ENCODE assay signal across 31 cellular contexts in the genomic region with DNA sequence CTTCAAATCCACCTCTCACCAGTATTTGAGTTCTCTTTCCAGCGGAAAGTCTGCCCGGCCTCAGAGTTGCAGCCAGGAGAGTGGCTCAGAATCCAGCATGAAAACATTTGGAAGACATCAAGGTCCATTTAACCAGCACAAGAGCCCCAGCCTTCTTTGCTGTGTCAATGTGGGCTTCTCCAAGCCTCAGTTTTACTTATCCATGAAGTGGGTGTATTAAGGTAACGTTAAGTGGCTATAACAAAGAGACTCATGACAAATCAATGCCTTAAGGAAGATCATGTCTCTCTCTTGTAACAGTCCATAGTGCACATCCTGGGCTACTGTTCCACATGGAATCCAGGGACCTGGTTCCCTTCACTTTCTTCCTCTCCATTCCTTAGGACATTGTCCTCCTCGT. TPM values are rescaled to one million over a fixed set of nuclear protein-coding genes. Genes with fewer than 3 reads are reported as not detected.
DNase-seq lines count a peak whose midpoint lies in the region; ATAC-seq, FAIRE-seq and TF ChIP-seq lines count a peak whose summit lies in the region.
"Had no signal": no experiment of that assay in that cellular context is flagged by ENCODE, and none has a peak within 500 bp of the region (broad histone marks: within the 10 kb centered on the region; RNA-seq: fewer than 3 reads in every experiment).

No MANE protein-coding gene starts in this region.

- H2BK15ac ChIP-seq in H1 (ENCODE audit: low read length), result no peak overlapping the region

- no peak overlapping the region for H3K9ac ChIP-seq in HepG2 (ENCODE audit: insufficient read depth, low read depth, low read length)
- H3K9ac ChIP-seq in H1 (replicated peaks in 1 of 4; ENCODE audit: extremely low read depth in 1 of 4, low read depth in 3 of 4, low read length in 3 of 4), result no peak overlapping the region
- H3K9ac ChIP-seq: BLaER1 had no signal

- H2AFZ ChIP-seq in HepG2 (ENCODE audit: low read length) (no peak overlapping the region), H1 (ENCODE audit: low read length) (no peak overlapping the region)

- DNase-seq in HepG2 (ENCODE audit: low spot score), result no peak
- DNase-seq in right lobe of liver, result no peak
- DNase-seq in G401 (ENCODE audit: low spot score), result peak; percentile 6
- DNase-seq in HTR-8/SVneo (ENCODE audit: insufficient read length, low spot score), result no peak
- no peak for DNase-seq in H1 (ENCODE audit: low read depth in 1 of 2, low spot score in 2 of 2)
- no peak for DNase-seq in SW480 (ENCODE audit: low spot score)
- no peak for DNase-seq in head of caudate nucleus
- DNase-seq: 8988T; ACHN; BE2C; C1 segment of cervical spinal cord; CD4-positive, alpha-beta memory T cell; CD4-positive, CD25-positive, alpha-beta regulatory T cell; COR-L47; DMS 273 treated with DMSO at 0.1 percent for 48 hours; DMS153; DMS53; DMS79; DND-41; EL; GF-D8 had no signal

- no peak overlapping the region for H4K5ac ChIP-seq in H1 (ENCODE audit: insufficient read length, low read depth, low read length)

- no peak for TF ChIP-seq RAD21 in HepG2 (CRISPR knock-in tag; IDR thresholded peaks at IDR 0.05)
- no peak for TF ChIP-seq RAD21 in H1 (IDR thresholded peaks at IDR 0.05 in 1 of 2, conservative IDR thresholded peaks at IDR 0.05 in 1 of 2; ENCODE audit: low read depth in 2 of 2, low read length in 2 of 2)

- H2BK5ac ChIP-seq in H1 (ENCODE audit: low read depth, low read length), result no peak overlapping the region

- H3K27ac ChIP-seq in HepG2 (ENCODE audit: extremely low read length, insufficient read depth, low read length) (no peak overlapping the region), right lobe of liver (no peak overlapping the region), H1 (ENCODE audit: low read depth, low read length) (no peak overlapping the region)
- H3K27ac ChIP-seq: BLaER1 had no signal

- no peak overlapping the region for H2BK20ac ChIP-seq in H1 (ENCODE audit: low read length)

- no peak overlapping the region for H4K8ac ChIP-seq in H1 (ENCODE audit: extremely low read depth, insufficient read depth, low read length)

- in situ Hi-C loops in HepG2 (cut with HindIII; ENCODE audit: extremely low pct_ligation_motif_present, low pct_unique_long_range_greater_than_20kb) (no loop called here), G401 (cut with HindIII; ENCODE audit: low sequenced_read_pairs) (no loop called here)

- no peak overlapping the region for H2AK5ac ChIP-seq in H1 (ENCODE audit: low read depth, low read length)

- TF ChIP-seq EP300 in HepG2 (IDR thresholded peaks at IDR 0.05; ENCODE audit: low read depth in 2 of 2, low read length in 2 of 2), result no peak
- TF ChIP-seq EP300 in HepG2 (CRISPR knock-in tag; IDR thresholded peaks at IDR 0.05; ENCODE audit: borderline replicate concordance), result no peak
- no peak for TF ChIP-seq EP300 in H1 (IDR thresholded peaks at IDR 0.05; ENCODE audit: borderline replicate concordance in 1 of 2, low read depth in 2 of 2, low read length in 2 of 2)

- no peak overlapping the region for H2BK12ac ChIP-seq in H1 (ENCODE audit: low read depth, low read length)

- H3K36me3 ChIP-seq in HepG2 (replicated peaks in 1 of 2; ENCODE audit: control insufficient read depth in 1 of 2, insufficient read depth in 2 of 2, low read length in 2 of 2), result no peaks in the 10 kb centered on the region
- H3K36me3 ChIP-seq in right lobe of liver, result no peaks in the 10 kb centered on the region
- H3K36me3 ChIP-seq in H1 (ENCODE audit: control insufficient read depth in 2 of 4, insufficient read depth in 4 of 4, low read length in 3 of 4), result no peaks in the 10 kb centered on the region
- H3K36me3 ChIP-seq: BE2C, BLaER1 had no signal

- no peak overlapping the region for H3K56ac ChIP-seq in H1 (replicated peaks; ENCODE audit: insufficient read length, low read depth, low read length)

- no peaks in the 10 kb centered on the region for H3K23me2 ChIP-seq in H1 (ENCODE audit: low read depth, low read length)

- ATAC-seq in HepG2 (no peak), right lobe of liver (no peak)

- no peak overlapping the region for H3K4me2 ChIP-seq in HepG2 (ENCODE audit: low read depth, low read length)
- no peak overlapping the region for H3K4me2 ChIP-seq in H1 (ENCODE audit: insufficient read depth in 1 of 2, low read depth in 2 of 2, low read length in 2 of 2)
- H3K4me2 ChIP-seq: BLaER1 had no signal

- no peak overlapping the region for H3K14ac ChIP-seq in H1 (ENCODE audit: insufficient read length)

- H4K91ac ChIP-seq in H1 (replicated peaks; ENCODE audit: insufficient read length, low read length), result no peak overlapping the region

- H3K79me2 ChIP-seq in HepG2 (ENCODE audit: insufficient read depth, low read length) (no peaks in the 10 kb centered on the region), H1 (ENCODE audit: control insufficient read depth in 1 of 2, insufficient read depth in 2 of 2, low read length in 2 of 2) (no peaks in the 10 kb centered on the region)

- no peak overlapping the region for H3K18ac ChIP-seq in H1 (ENCODE audit: extremely low read depth, low read length)

- no peak overlapping the region for H3K4me3 ChIP-seq in HepG2 (replicated peaks in 1 of 3; ENCODE audit: insufficient read depth in 1 of 3, low read depth in 2 of 3, low read length in 3 of 3)
- no peak overlapping the region for H3K4me3 ChIP-seq in right lobe of liver
- H3K4me3 ChIP-seq in H1 (ENCODE audit: extremely low read depth in 1 of 4, insufficient read depth in 2 of 4, low read depth in 3 of 4, low read length in 4 of 4), result no peak overlapping the region
- H3K4me3 ChIP-seq: BLaER1 had no signal

- H2BK120ac ChIP-seq in H1 (replicated peaks; ENCODE audit: low read depth, low read length), result no peak overlapping the region

- H3K27me3 ChIP-seq in HepG2 (ENCODE audit: control insufficient read depth in 1 of 2, insufficient read depth in 2 of 2, low read length in 2 of 2), result peaks cover 16 to 90% of the 10 kb centered on the region in 2 experiments; a peak in 4 of 5 replicates
- H3K27me3 ChIP-seq in right lobe of liver, result no peaks in the 10 kb centered on the region
- no peaks in the 10 kb centered on the region for H3K27me3 ChIP-seq in H1 (replicated peaks in 1 of 4; ENCODE audit: control insufficient read depth in 3 of 4, extremely low read depth in 1 of 4, insufficient read depth in 3 of 4, low read length in 3 of 4)
- H3K27me3 ChIP-seq: BE2C, BLaER1 had no signal

- no peaks in the 10 kb centered on the region for H3K79me1 ChIP-seq in H1 (ENCODE audit: low read depth, low read length)

- no peak overlapping the region for H3K4ac ChIP-seq in H1 (replicated peaks; ENCODE audit: insufficient read length, low read depth, low read length)

- no TSS peak for BruUV-seq in HepG2 (replicated peaks; lab: Mats Ljungman, UMichigan)

- intact Hi-C loops in HepG2 (cut with micrococcal nuclease; ENCODE audit: unreplicated experiment), result no loop called here
- intact Hi-C loops in right lobe of liver (cut with DNase I), result no loop called here
- intact Hi-C loops in head of caudate nucleus (cut with DNase I), result no loop called here

- no peaks in the 10 kb centered on the region for H3K4me1 ChIP-seq in HepG2 (ENCODE audit: insufficient read depth, low read length)
- no peaks in the 10 kb centered on the region for H3K4me1 ChIP-seq in right lobe of liver
- no peaks in the 10 kb centered on the region for H3K4me1 ChIP-seq in H1 (replicated peaks in 1 of 4; ENCODE audit: control insufficient read depth in 3 of 4, insufficient read depth in 4 of 4, low read length in 3 of 4)
- H3K4me1 ChIP-seq: BE2C, BLaER1 had no signal

- POLR2A ChIA-PET in HepG2 (lab: Yijun Ruan, JAX) (no interaction called here), H1 (lab: Charles Lee; ENCODE audit: partially characterized antibody) (interaction anchor here (1.1 kb wide), 1 partner anchor 205 kb away, joined by 3 read pairs; no protein-coding TSS in a partner anchor)

- no peak overlapping the region for H3K23ac ChIP-seq in H1 (ENCODE audit: insufficient read length)

- no peak for TF ChIP-seq POLR2A in HepG2 (IDR thresholded peaks at IDR 0.05; ENCODE audit: insufficient read depth in 1 of 2, low read depth in 2 of 2, low read length in 2 of 2)
- no peak for TF ChIP-seq POLR2A in right lobe of liver (IDR thresholded peaks at IDR 0.05)
- TF ChIP-seq POLR2A in H1 (IDR thresholded peaks at IDR 0.05; ENCODE audit: control extremely low read depth in 1 of 2, low read depth in 2 of 2, low read length in 2 of 2), result no peak

- no peak for TF ChIP-seq CTCF in HepG2 (CRISPR knock-in tag; IDR thresholded peaks at IDR 0.05)
- no peak for TF ChIP-seq CTCF in right lobe of liver (IDR thresholded peaks at IDR 0.05)
- no peak for TF ChIP-seq CTCF in H1 (IDR thresholded peaks at IDR 0.05; ENCODE audit: control extremely low read depth in 1 of 3, insufficient read depth in 1 of 3, low read depth in 1 of 3, low read length in 3 of 3)

- 46% methylated on average over 4 of the region's 4 CpGs for WGBS in HepG2 (ENCODE audit: low lambda C conversion rate)
- WGBS in right lobe of liver (ENCODE audit: insufficient coverage, low coverage, low lambda C conversion rate, missing lambda C conversion rate), result 80% methylated on average over 2 of the region's 4 CpGs
- 88% methylated on average over 4 of the region's 4 CpGs; no CpG with 5 or more reads in 1 of the 2 experiments for WGBS in H1 (ENCODE audit: extremely low coverage in 1 of 2, insufficient coverage in 1 of 2, insufficient read length in 1 of 2, insufficient replicate concordance in 2 of 2, low coverage in 1 of 2, low lambda C conversion rate in 2 of 2, missing lambda C conversion rate in 1 of 2), 2 experiments

- H4K20me1 ChIP-seq in HepG2 (ENCODE audit: insufficient read depth, low read length) (no peaks in the 10 kb centered on the region), H1 (replicated peaks in 1 of 2; ENCODE audit: control insufficient read depth in 1 of 2, insufficient read depth in 2 of 2, low read length in 2 of 2) (no peaks in the 10 kb centered on the region)
- H4K20me1 ChIP-seq: BLaER1 had no signal

- CTCF ChIA-PET in HepG2 (lab: Yijun Ruan, JAX; ENCODE audit: low intra/inter-chr PET ratio, low total read pairs), result no interaction called here
- CTCF ChIA-PET in H1 (lab: Charles Lee; ENCODE audit: partially characterized antibody), result interaction anchor here (1.5 to 5.6 kb wide), 5 partner anchors 8 to 122 kb away, joined by 3 to 21 read pairs (median 5); no protein-coding TSS in a partner anchor

- FAIRE-seq in HepG2 (lab: Jason Lieb, UNC) (no peak), HTR-8/SVneo (lab: Jason Lieb, UNC) (peak; percentile 26), H1 (lab: Jason Lieb, UNC) (no peak)
- FAIRE-seq: A204.1, G401.6, GM12891, GM19239 had no signal

- no peaks in the 10 kb centered on the region for H3K9me3 ChIP-seq in HepG2 (ENCODE audit: low read length)
- H3K9me3 ChIP-seq in right lobe of liver, result no peaks in the 10 kb centered on the region
- no peaks in the 10 kb centered on the region for H3K9me3 ChIP-seq in H1 (ENCODE audit: insufficient read depth in 2 of 2, low read depth in 1 of 2, low read length in 1 of 2)
- H3K9me3 ChIP-seq: BE2C, BLaER1 had no signal

RNA-seq across cellular contexts. Expression of a gene that starts 1.0 kb away (rescaled TPM):
- not detected in 2 replicates for total RNA-seq in HepG2 (2016; rRNA removed; fragmentation: Illumina TruSeq; extraction: Trizol)
- not detected in 2 replicates for total RNA-seq in HepG2 (2016; cell fraction: cytosol; rRNA removed; fragmentation: Illumina TruSeq; extraction: Trizol; ENCODE audit: low read depth)
- total RNA-seq in HepG2 (2016; cell fraction: insoluble cytoplasmic fraction; rRNA removed; fragmentation: Illumina TruSeq; extraction: Trizol), result not detected in 2 replicates
- not detected in 2 replicates for total RNA-seq in HepG2 (2016; cell fraction: membrane; rRNA removed; fragmentation: Illumina TruSeq; extraction: Trizol)
- total RNA-seq in HepG2 (2016; cell fraction: nucleus; rRNA removed; fragmentation: Illumina TruSeq; extraction: Trizol), result not detected in 2 replicates
- not detected in 2 replicates for polyA plus RNA-seq in HepG2 (2011; rRNA removed)
- polyA plus RNA-seq in HepG2 (2011; cell fraction: cytosol; rRNA removed), result not detected in 2 replicates
- not detected in 2 replicates for polyA plus RNA-seq in HepG2 (2011; cell fraction: nucleus; rRNA removed)
- polyA plus RNA-seq in HepG2 (2012), result not detected in 2 replicates
- not detected in 2 replicates for polyA plus RNA-seq in HepG2 (2016; cell fraction: cytosol; fragmentation: Illumina TruSeq; extraction: Trizol; ENCODE audit: low read depth)
- polyA plus RNA-seq in HepG2 (2016; cell fraction: insoluble cytoplasmic fraction; fragmentation: Illumina TruSeq; extraction: Trizol; ENCODE audit: low read depth), result not detected in 2 replicates
- polyA plus RNA-seq in HepG2 (2016; cell fraction: membrane; fragmentation: Illumina TruSeq; extraction: Trizol; ENCODE audit: low read depth), result not detected in 2 replicates
- polyA plus RNA-seq in HepG2 (2016; cell fraction: nucleus; fragmentation: Illumina TruSeq; extraction: Trizol; ENCODE audit: insufficient read depth, low read depth), result not detected in 2 replicates
- polyA minus RNA-seq in HepG2 (2011; rRNA and poly(A)+ RNA removed; ENCODE audit: low replicate concordance), result not detected in 2 replicates
- polyA minus RNA-seq in HepG2 (2011; cell fraction: cytosol; rRNA and poly(A)+ RNA removed), result not detected in 2 replicates
- not detected in 2 replicates for polyA minus RNA-seq in HepG2 (2011; cell fraction: nucleus; rRNA and poly(A)+ RNA removed)
- not detected for total RNA-seq in right lobe of liver
- total RNA-seq in G401 (2014; rRNA removed; shearing (Covaris generic)), result not detected in 2 replicates
- not detected in 2 replicates for total RNA-seq in H1 (2021; fragmentation: NEBNext Ultra II Directional; extraction: Animal tissue kit (Norgen Biotek cat#: 25700))
- polyA plus RNA-seq in H1 (2011; rRNA removed), result not detected in 2 replicates
- not detected for polyA plus RNA-seq in H1 (2011; cell fraction: cytosol; rRNA removed)
- not detected for polyA plus RNA-seq in H1 (2011; cell fraction: nucleus; rRNA removed)
- polyA plus RNA-seq in H1 (2012, experiment 1 of 2), result not detected in 4 replicates
- not detected for polyA plus RNA-seq in H1 (2012, experiment 2 of 2)
- not detected for polyA plus RNA-seq in H1 (2013, experiment 1 of 2)
- polyA plus RNA-seq in H1 (2013, experiment 2 of 2), result not detected
- polyA minus RNA-seq in H1 (2011; rRNA and poly(A)+ RNA removed), result not detected in 2 replicates
- not detected for polyA minus RNA-seq in H1 (2011; cell fraction: cytosol; rRNA and poly(A)+ RNA removed)
- polyA minus RNA-seq in H1 (2011; cell fraction: nucleus; rRNA and poly(A)+ RNA removed), result not detected
- total RNA-seq: A673; CD4-positive, alpha-beta memory T cell; CD4-positive, CD25-positive, alpha-beta regulatory T cell; CD8-positive, alpha-beta memory T cell; Daoy had no signal
- polyA plus RNA-seq: AG04450; CD14-positive monocyte; CD4-positive, alpha-beta memory T cell; CD4-positive, CD25-positive, alpha-beta regulatory T cell; CD8-positive, alpha-beta memory T cell had no signal

RNA-seq across cellular contexts. Expression of a gene that starts 50.6 kb away (rescaled TPM):
- 2.1 and 3.6 TPM in 2 replicates for total RNA-seq in HepG2 (2016; rRNA removed; fragmentation: Illumina TruSeq; extraction: Trizol)
- 2.0 and 2.2 TPM in 2 replicates for total RNA-seq in HepG2 (2016; cell fraction: cytosol; rRNA removed; fragmentation: Illumina TruSeq; extraction: Trizol; ENCODE audit: low read depth)
- 1.7 and 2.4 TPM in 2 replicates for total RNA-seq in HepG2 (2016; cell fraction: insoluble cytoplasmic fraction; rRNA removed; fragmentation: Illumina TruSeq; extraction: Trizol)
- total RNA-seq in HepG2 (2016; cell fraction: membrane; rRNA removed; fragmentation: Illumina TruSeq; extraction: Trizol), result 2.1 and 2.3 TPM in 2 replicates
- 1.8 and 2.7 TPM in 2 replicates for total RNA-seq in HepG2 (2016; cell fraction: nucleus; rRNA removed; fragmentation: Illumina TruSeq; extraction: Trizol)
- 2.8 and 3.3 TPM in 2 replicates for polyA plus RNA-seq in HepG2 (2011; rRNA removed)
- 1.4 and 1.9 TPM in 2 replicates for polyA plus RNA-seq in HepG2 (2011; cell fraction: cytosol; rRNA removed)
- 3.1 and 3.6 TPM in 2 replicates for polyA plus RNA-seq in HepG2 (2011; cell fraction: nucleus; rRNA removed)
- polyA plus RNA-seq in HepG2 (2012), result 3.8 and 7.8 TPM in 2 replicates
- 6.6 and 6.7 TPM in 2 replicates for polyA plus RNA-seq in HepG2 (2016; cell fraction: cytosol; fragmentation: Illumina TruSeq; extraction: Trizol; ENCODE audit: low read depth)
- 4.1 and 6.8 TPM in 2 replicates for polyA plus RNA-seq in HepG2 (2016; cell fraction: insoluble cytoplasmic fraction; fragmentation: Illumina TruSeq; extraction: Trizol; ENCODE audit: low read depth)
- 4.0 and 5.5 TPM in 2 replicates for polyA plus RNA-seq in HepG2 (2016; cell fraction: membrane; fragmentation: Illumina TruSeq; extraction: Trizol; ENCODE audit: low read depth)
- polyA plus RNA-seq in HepG2 (2016; cell fraction: nucleus; fragmentation: Illumina TruSeq; extraction: Trizol; ENCODE audit: insufficient read depth, low read depth), result 3.8 and 5.1 TPM in 2 replicates
- polyA minus RNA-seq in HepG2 (2011; rRNA and poly(A)+ RNA removed; ENCODE audit: low replicate concordance), result 2.0 and 2.7 TPM in 2 replicates
- polyA minus RNA-seq in HepG2 (2011; cell fraction: cytosol; rRNA and poly(A)+ RNA removed), result 0.97 and 2.1 TPM in 2 replicates
- polyA minus RNA-seq in HepG2 (2011; cell fraction: nucleus; rRNA and poly(A)+ RNA removed), result 1.4 and 1.7 TPM in 2 replicates
- 1 to 10 TPM in 2 of 6 experiments, under 1 TPM in 4; 0.39 to 4.9 (median 0.59) TPM for total RNA-seq in right lobe of liver
- 0.44 TPM in 1 of 2 replicates, not detected in the other for total RNA-seq in G401 (2014; rRNA removed; shearing (Covaris generic))
- total RNA-seq in H1 (2021; fragmentation: NEBNext Ultra II Directional; extraction: Animal tissue kit (Norgen Biotek cat#: 25700)), result 1.7 and 2.4 TPM in 2 replicates
- polyA plus RNA-seq in H1 (2011; rRNA removed), result 0.54 and 1.0 TPM in 2 replicates
- polyA plus RNA-seq in H1 (2011; cell fraction: cytosol; rRNA removed), result 0.57 TPM
- polyA plus RNA-seq in H1 (2011; cell fraction: nucleus; rRNA removed), result 1.1 TPM
- 0.88 to 1.4 TPM (median 1.3 TPM) in 4 replicates for polyA plus RNA-seq in H1 (2012, experiment 1 of 2)
- 0.83 TPM for polyA plus RNA-seq in H1 (2012, experiment 2 of 2)
- 0.93 TPM for polyA plus RNA-seq in H1 (2013, experiment 1 of 2)
- polyA plus RNA-seq in H1 (2013, experiment 2 of 2), result 0.99 TPM
- polyA minus RNA-seq in H1 (2011; rRNA and poly(A)+ RNA removed), result 0.29 and 0.38 TPM in 2 replicates
- 0.22 TPM for polyA minus RNA-seq in H1 (2011; cell fraction: cytosol; rRNA and poly(A)+ RNA removed)
- 0.60 TPM for polyA minus RNA-seq in H1 (2011; cell fraction: nucleus; rRNA and poly(A)+ RNA removed)
- polyA plus RNA-seq: CD14-positive monocyte had no signal

RNA-seq across cellular contexts. Expression of a gene that starts 59.6 kb away (rescaled TPM):
- not detected in 2 replicates for total RNA-seq in HepG2 (2016; rRNA removed; fragmentation: Illumina TruSeq; extraction: Trizol)
- total RNA-seq in HepG2 (2016; cell fraction: cytosol; rRNA removed; fragmentation: Illumina TruSeq; extraction: Trizol; ENCODE audit: low read depth), result not detected in 2 replicates
- not detected in 2 replicates for total RNA-seq in HepG2 (2016; cell fraction: insoluble cytoplasmic fraction; rRNA removed; fragmentation: Illumina TruSeq; extraction: Trizol)
- not detected in 2 replicates for total RNA-seq in HepG2 (2016; cell fraction: membrane; rRNA removed; fragmentation: Illumina TruSeq; extraction: Trizol)
- total RNA-seq in HepG2 (2016; cell fraction: nucleus; rRNA removed; fragmentation: Illumina TruSeq; extraction: Trizol), result not detected in 2 replicates
- polyA plus RNA-seq in HepG2 (2011; rRNA removed), result not detected in 2 replicates
- polyA plus RNA-seq in HepG2 (2011; cell fraction: cytosol; rRNA removed), result not detected in 2 replicates
- polyA plus RNA-seq in HepG2 (2011; cell fraction: nucleus; rRNA removed), result not detected in 2 replicates
- polyA plus RNA-seq in HepG2 (2012), result not detected in 2 replicates
- not detected in 2 replicates for polyA plus RNA-seq in HepG2 (2016; cell fraction: cytosol; fragmentation: Illumina TruSeq; extraction: Trizol; ENCODE audit: low read depth)
- not detected in 2 replicates for polyA plus RNA-seq in HepG2 (2016; cell fraction: insoluble cytoplasmic fraction; fragmentation: Illumina TruSeq; extraction: Trizol; ENCODE audit: low read depth)
- not detected in 2 replicates for polyA plus RNA-seq in HepG2 (2016; cell fraction: membrane; fragmentation: Illumina TruSeq; extraction: Trizol; ENCODE audit: low read depth)
- not detected in 2 replicates for polyA plus RNA-seq in HepG2 (2016; cell fraction: nucleus; fragmentation: Illumina TruSeq; extraction: Trizol; ENCODE audit: insufficient read depth, low read depth)
- polyA minus RNA-seq in HepG2 (2011; rRNA and poly(A)+ RNA removed; ENCODE audit: low replicate concordance), result 0.64 TPM in 1 of 2 replicates, not detected in the other
- not detected in 2 replicates for polyA minus RNA-seq in HepG2 (2011; cell fraction: cytosol; rRNA and poly(A)+ RNA removed)
- not detected in 2 replicates for polyA minus RNA-seq in HepG2 (2011; cell fraction: nucleus; rRNA and poly(A)+ RNA removed)
- not detected for total RNA-seq in right lobe of liver
- total RNA-seq in G401 (2014; rRNA removed; shearing (Covaris generic)), result not detected in 2 replicates
- total RNA-seq in H1 (2021; fragmentation: NEBNext Ultra II Directional; extraction: Animal tissue kit (Norgen Biotek cat#: 25700)), result 0.55 and 0.56 TPM in 2 replicates
- polyA plus RNA-seq in H1 (2011; rRNA removed), result 1.2 and 1.7 TPM in 2 replicates
- 1.3 TPM for polyA plus RNA-seq in H1 (2011; cell fraction: cytosol; rRNA removed)
- 2.9 TPM for polyA plus RNA-seq in H1 (2011; cell fraction: nucleus; rRNA removed)
- polyA plus RNA-seq in H1 (2012, experiment 1 of 2), result 0.37 to 1.0 TPM (median 0.62 TPM) in 4 replicates
- polyA plus RNA-seq in H1 (2012, experiment 2 of 2), result 0.56 TPM
- 0.53 TPM for polyA plus RNA-seq in H1 (2013, experiment 1 of 2)
- 0.42 TPM for polyA plus RNA-seq in H1 (2013, experiment 2 of 2)
- polyA minus RNA-seq in H1 (2011; rRNA and poly(A)+ RNA removed), result 0.66 and 3.0 TPM in 2 replicates
- polyA minus RNA-seq in H1 (2011; cell fraction: cytosol; rRNA and poly(A)+ RNA removed), result not detected
- polyA minus RNA-seq in H1 (2011; cell fraction: nucleus; rRNA and poly(A)+ RNA removed), result 1.1 TPM
- total RNA-seq: A673; CD4-positive, alpha-beta memory T cell; CD4-positive, CD25-positive, alpha-beta regulatory T cell; CD8-positive, alpha-beta memory T cell had no signal
- polyA plus RNA-seq: AG04450; CD14-positive monocyte; CD4-positive, alpha-beta memory T cell; CD4-positive, CD25-positive, alpha-beta regulatory T cell; CD8-positive, alpha-beta memory T cell had no signal
